1 cellular context compared by ENCODE assay signal in genomic region chr16:10539256-10539655, GRCh38.
TF ChIP-seq lines count a peak whose summit lies in the region.

No MANE protein-coding gene starts in this region.

TF ChIP-seq in IMR-90, 13 proteins besides CTCF, POLR2A, EP300 and RAD21 (continued from another document):
- TF ChIP-seq NFE2L2 (IDR thresholded peaks at IDR 0.05; ENCODE audit: low read depth, low read length) (no peak), FOS (IDR thresholded peaks at IDR 0.05; ENCODE audit: low read depth, low read length) (no peak), MAFK (IDR thresholded peaks at IDR 0.05; ENCODE audit: low read depth, low read length) (no peak), RFX5 (IDR thresholded peaks at IDR 0.05; ENCODE audit: low read depth, low read length) (no peak), BHLHE40 (IDR thresholded peaks at IDR 0.05; ENCODE audit: low read depth, low read length) (no peak), MAZ (IDR thresholded peaks at IDR 0.05; ENCODE audit: borderline replicate concordance, low read depth, low read length) (no peak)
- TF ChIP-seq, protein P1, sequence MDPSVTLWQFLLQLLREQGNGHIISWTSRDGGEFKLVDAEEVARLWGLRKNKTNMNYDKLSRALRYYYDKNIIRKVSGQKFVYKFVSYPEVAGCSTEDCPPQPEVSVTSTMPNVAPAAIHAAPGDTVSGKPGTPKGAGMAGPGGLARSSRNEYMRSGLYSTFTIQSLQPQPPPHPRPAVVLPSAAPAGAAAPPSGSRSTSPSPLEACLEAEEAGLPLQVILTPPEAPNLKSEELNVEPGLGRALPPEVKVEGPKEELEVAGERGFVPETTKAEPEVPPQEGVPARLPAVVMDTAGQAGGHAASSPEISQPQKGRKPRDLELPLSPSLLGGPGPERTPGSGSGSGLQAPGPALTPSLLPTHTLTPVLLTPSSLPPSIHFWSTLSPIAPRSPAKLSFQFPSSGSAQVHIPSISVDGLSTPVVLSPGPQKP (IDR thresholded peaks at IDR 0.05; ENCODE audit: borderline replicate concordance, low read depth, low read length): no peak
